Comparison of ENCODE assay signal across 19 cellular contexts in genomic region chr2:177195194-177195593, GRCh38. TPM values are rescaled to one million over a fixed set of nuclear protein-coding genes. Genes with fewer than 3 reads are reported as not detected.
A peak's percentile ranks its signal among the peaks of the same experiment; 100 is the strongest.
DNase-seq lines count a peak whose midpoint lies in the region; ATAC-seq and TF ChIP-seq lines count a peak whose summit lies in the region.
"Had no signal": no experiment of that assay in that cellular context is flagged by ENCODE, and none has a peak within 500 bp of the region (broad histone marks: within the 10 kb centered on the region; RNA-seq: fewer than 3 reads in every experiment).

No MANE protein-coding gene starts in this region.

- H3K9me2 ChIP-seq in neural cell (ENCODE audit: insufficient read depth, low read length) = no peaks in the 10 kb centered on the region

- H3K4me2 ChIP-seq in neural cell (ENCODE audit: low read length) = no peak overlapping the region

- H3K36me3 ChIP-seq in H7 (replicated peaks; ENCODE audit: control insufficient read depth, insufficient read depth, low read length) (no peaks in the 10 kb centered on the region), RWPE2 (ENCODE audit: low read depth) (no peaks in the 10 kb centered on the region), neural cell (ENCODE audit: insufficient read depth, low read length) (no peaks in the 10 kb centered on the region)
- H3K36me3 ChIP-seq: heart right ventricle had no signal

- H3K27me3 Mint-ChIP-seq in activated naive CD4-positive, alpha-beta T cell treated with anti-CD3 and anti-CD28 coated beads for 36 hours (ENCODE audit: low read depth) = no peaks in the 10 kb centered on the region
- H3K27me3 Mint-ChIP-seq: activated CD4-positive, alpha-beta memory T cell treated with anti-CD3 and anti-CD28 coated beads, Interleukin-2, amount 10 ng/mL, durations not matched to agents 7 days and 5 days; stimulated activated naive CD8-positive, alpha-beta T cell treated with anti-CD3 and anti-CD28 coated beads, Interleukin-15, amount 100 ng/mL, for 72 hours had no signal

- no peaks in the 10 kb centered on the region for H3K4me1 Mint-ChIP-seq in activated naive CD4-positive, alpha-beta T cell treated with anti-CD3 and anti-CD28 coated beads for 36 hours (ENCODE audit: low read depth)
- H3K4me1 Mint-ChIP-seq: stimulated activated naive CD8-positive, alpha-beta T cell treated with anti-CD3 and anti-CD28 coated beads, Interleukin-15, amount 100 ng/mL, for 72 hours had no signal

- TF ChIP-seq CTCF in RWPE2 (IDR thresholded peaks at IDR 0.05; ENCODE audit: poor library complexity, severe bottlenecking) (peak; percentile 12), neural cell (IDR thresholded peaks at IDR 0.05; ENCODE audit: poor library complexity, severe bottlenecking) (peak; percentile 31)

- intact Hi-C loops in activated naive CD4-positive, alpha-beta T cell treated with anti-CD3 and anti-CD28 coated beads for 36 hours (cut with micrococcal nuclease) = loop anchor here (1.0 kb wide), 2 partner anchors 101 to 137 kb away; no protein-coding TSS in a partner anchor

- H3K9me3 ChIP-seq in RWPE2 (ENCODE audit: severe bottlenecking) (no peaks in the 10 kb centered on the region), neural cell (ENCODE audit: low read length) (no peaks in the 10 kb centered on the region)
- H3K9me3 ChIP-seq: heart right ventricle had no signal

- no peak overlapping the region for H2AFZ ChIP-seq in neural cell (ENCODE audit: low read depth, low read length)

- H4K20me1 ChIP-seq in neural cell (ENCODE audit: insufficient read depth) = no peaks in the 10 kb centered on the region

- H3K4me1 ChIP-seq in RWPE2 (ENCODE audit: insufficient read depth, poor library complexity, severe bottlenecking) = peaks cover 9% of the 10 kb centered on the region
- H3K4me1 ChIP-seq: heart right ventricle had no signal

- H3K27ac Mint-ChIP-seq in activated naive CD4-positive, alpha-beta T cell treated with anti-CD3 and anti-CD28 coated beads for 36 hours = no peak overlapping the region
- H3K27ac Mint-ChIP-seq: activated CD4-positive, alpha-beta memory T cell treated with anti-CD3 and anti-CD28 coated beads, Interleukin-2, amount 10 ng/mL, durations not matched to agents 7 days and 5 days; activated T-helper 1 cell treated with anti-CD3 and anti-CD28 coated beads, Interleukin-12 subunit alpha, Interleukin-12 subunit beta, Interleukin-2, Interleukin-4 antibody, amounts not matched to agents 30 ng/mL and 10 ng/mL and 1 ng/mL, durations not matched to agents 14 hours and 24 hours and 36 hours; CD8-positive, alpha-beta T cell; stimulated activated naive CD8-positive, alpha-beta T cell treated with anti-CD3 and anti-CD28 coated beads, Interleukin-15, amount 100 ng/mL, for 72 hours had no signal

- CTCF ChIA-PET in activated naive CD4-positive, alpha-beta T cell treated with anti-CD3 and anti-CD28 coated beads for 36 hours (lab: Charles Lee) = interaction anchor here (0.8 to 1.0 kb wide), 3 partner anchors 23 to 140 kb away, joined by 4 to 7 read pairs (median 4); no protein-coding TSS in a partner anchor

- H3F3A ChIP-seq in neural cell (ENCODE audit: insufficient read depth, low read length, poor library complexity, severe bottlenecking) = no peaks in the 10 kb centered on the region

- H3K36me3 Mint-ChIP-seq in activated naive CD4-positive, alpha-beta T cell treated with anti-CD3 and anti-CD28 coated beads for 36 hours (ENCODE audit: low read depth) = no peaks in the 10 kb centered on the region
- H3K36me3 Mint-ChIP-seq: CD8-positive, alpha-beta T cell had no signal

- H3K9ac ChIP-seq in neural cell (ENCODE audit: low read length) = no peak overlapping the region

- peak; percentile 18 for DNase-seq in activated naive CD4-positive, alpha-beta T cell treated with anti-CD3 and anti-CD28 coated beads for 36 hours
- DNase-seq in activated naive CD4-positive, alpha-beta T cell treated with Interleukin-2 at 50 U/mL for 16 hours = no peak
- DNase-seq in H7 = peak; percentile 30
- DNase-seq in RWPE2 (ENCODE audit: low spot score) = no peak
- DNase-seq in NCI-H1930 (lab: John Stamatoyannopoulos, UW) = no peak
- DNase-seq: activated CD4-positive, alpha-beta memory T cell treated with anti-CD3 and anti-CD28 coated beads, Interleukin-2, amount 10 ng/mL, durations not matched to agents 7 days and 5 days; CD8-positive, alpha-beta T cell; effector CD4-positive, alpha-beta T cell; heart right ventricle; KBM-7; mesenchymal stem cell; PC-3; right cardiac atrium; stimulated activated naive CD8-positive, alpha-beta T cell treated with anti-CD3 and anti-CD28 coated beads, Interleukin-15, amount 100 ng/mL, for 72 hours had no signal

- no peak for TF ChIP-seq EP300 in neural cell (conservative IDR thresholded peaks at IDR 0.05; ENCODE audit: poor library complexity, severe bottlenecking)

- H3K4me3 ChIP-seq in H7 (ENCODE audit: insufficient read depth, low read depth, low read length) (no peak overlapping the region), RWPE2 (ENCODE audit: severe bottlenecking) (no peak overlapping the region), neural cell (ENCODE audit: low read length) (no peak overlapping the region)
- H3K4me3 ChIP-seq: heart right ventricle, SK-N-MC had no signal

- no peaks in the 10 kb centered on the region for H3K79me2 ChIP-seq in neural cell (replicated peaks; ENCODE audit: insufficient read depth, low read length)

- H3K27ac ChIP-seq in RWPE2 (ENCODE audit: poor library complexity, severe bottlenecking) (no peak overlapping the region), neural cell (ENCODE audit: low read length) (no peak overlapping the region)
- H3K27ac ChIP-seq: heart right ventricle, SK-N-MC had no signal

- H3K27me3 ChIP-seq in H7 (ENCODE audit: control insufficient read depth, insufficient read depth, low read length) (no peaks in the 10 kb centered on the region), RWPE2 (ENCODE audit: insufficient read depth, poor library complexity, severe bottlenecking) (no peaks in the 10 kb centered on the region), neural cell (ENCODE audit: insufficient read depth, low read depth, low read length) (no peaks in the 10 kb centered on the region)
- H3K27me3 ChIP-seq: heart right ventricle had no signal

- H3K9me3 Mint-ChIP-seq in activated naive CD4-positive, alpha-beta T cell treated with anti-CD3 and anti-CD28 coated beads for 36 hours = no peaks in the 10 kb centered on the region
- H3K9me3 Mint-ChIP-seq: activated CD4-positive, alpha-beta memory T cell treated with anti-CD3 and anti-CD28 coated beads, Interleukin-2, amount 10 ng/mL, durations not matched to agents 7 days and 5 days; activated T-helper 1 cell treated with anti-CD3 and anti-CD28 coated beads, Interleukin-12 subunit alpha, Interleukin-12 subunit beta, Interleukin-2, Interleukin-4 antibody, amounts not matched to agents 30 ng/mL and 10 ng/mL and 1 ng/mL, durations not matched to agents 14 hours and 24 hours and 36 hours; CD8-positive, alpha-beta T cell; stimulated activated naive CD8-positive, alpha-beta T cell treated with anti-CD3 and anti-CD28 coated beads, Interleukin-15, amount 100 ng/mL, for 72 hours had no signal

- ATAC-seq in RWPE2 (ENCODE audit: low read depth) = peak; percentile 44; the same call in 2 of the 3 replicates
- no peak for ATAC-seq in activated CD4-positive, CD25-positive, alpha-beta regulatory T cell treated with anti-CD3 and anti-CD28 coated beads, Interleukin-2, amount 50 U/mL, for 24 hours
- ATAC-seq in HG02938 (IDR thresholded peaks at IDR 0.05; ENCODE audit: unreplicated experiment) = no peak
- ATAC-seq: CD8-positive, alpha-beta T cell; heart right ventricle; PC-3; right cardiac atrium; stimulated activated naive CD8-positive, alpha-beta T cell treated with anti-CD3 and anti-CD28 coated beads, Interleukin-15, amount 100 ng/mL, for 72 hours had no signal

- TF ChIP-seq RAD21 in neural cell (conservative IDR thresholded peaks at IDR 0.05) = no peak

- no peak overlapping the region for H3K4me3 Mint-ChIP-seq in activated naive CD4-positive, alpha-beta T cell treated with anti-CD3 and anti-CD28 coated beads for 36 hours
- H3K4me3 Mint-ChIP-seq: activated CD4-positive, alpha-beta memory T cell treated with anti-CD3 and anti-CD28 coated beads, Interleukin-2, amount 10 ng/mL, durations not matched to agents 7 days and 5 days; activated T-helper 1 cell treated with anti-CD3 and anti-CD28 coated beads, Interleukin-12 subunit alpha, Interleukin-12 subunit beta, Interleukin-2, Interleukin-4 antibody, amounts not matched to agents 30 ng/mL and 10 ng/mL and 1 ng/mL, durations not matched to agents 14 hours and 24 hours and 36 hours; CD8-positive, alpha-beta T cell; stimulated activated naive CD8-positive, alpha-beta T cell treated with anti-CD3 and anti-CD28 coated beads, Interleukin-15, amount 100 ng/mL, for 72 hours had no signal

TF ChIP-seq in neural cell, 6 proteins besides CTCF, POLR2A, EP300 and RAD21 (continues in another document):
- no peak for TF ChIP-seq POLR2AphosphoS5 (IDR thresholded peaks at IDR 0.05)
- no peak for TF ChIP-seq REST (IDR thresholded peaks at IDR 0.05; ENCODE audit: borderline replicate concordance)
- no peak for TF ChIP-seq EZH2 (IDR thresholded peaks at IDR 0.05; ENCODE audit: borderline replicate concordance, insufficient read depth, low read length, poor library complexity, severe bottlenecking)

RNA-seq across cellular contexts. Expression of gene HNRNPA3, which starts 17.4 kb away (rescaled TPM):
- 100 to 1,000 TPM; 312 to 340 TPM for total RNA-seq in activated naive CD4-positive, alpha-beta T cell treated with anti-CD3 and anti-CD28 coated beads for 36 hours
- total RNA-seq in H7 (2014; rRNA removed; shearing (Covaris generic)) = 55.4 and 77.6 TPM in 2 replicates
- 114 and 134 TPM in 2 replicates for polyA plus RNA-seq in neural cell
- polyA minus RNA-seq in neural cell = 118 and 164 TPM in 2 replicates

Comparison
In these comparisons a context has a peak if more than half of its experiments do, and no peak if none do; other contexts are left out.
1. DNase-seq: peak in activated naive CD4-positive, alpha-beta T cell treated with anti-CD3 and anti-CD28 coated beads for 36 hours (single experiment) and H7 (single experiment); none in activated naive CD4-positive, alpha-beta T cell treated with Interleukin-2 at 50 U/mL for 16 hours (single experiment), RWPE2 (single experiment) and NCI-H1930 (0 of 2).